In the genomic region with DNA sequence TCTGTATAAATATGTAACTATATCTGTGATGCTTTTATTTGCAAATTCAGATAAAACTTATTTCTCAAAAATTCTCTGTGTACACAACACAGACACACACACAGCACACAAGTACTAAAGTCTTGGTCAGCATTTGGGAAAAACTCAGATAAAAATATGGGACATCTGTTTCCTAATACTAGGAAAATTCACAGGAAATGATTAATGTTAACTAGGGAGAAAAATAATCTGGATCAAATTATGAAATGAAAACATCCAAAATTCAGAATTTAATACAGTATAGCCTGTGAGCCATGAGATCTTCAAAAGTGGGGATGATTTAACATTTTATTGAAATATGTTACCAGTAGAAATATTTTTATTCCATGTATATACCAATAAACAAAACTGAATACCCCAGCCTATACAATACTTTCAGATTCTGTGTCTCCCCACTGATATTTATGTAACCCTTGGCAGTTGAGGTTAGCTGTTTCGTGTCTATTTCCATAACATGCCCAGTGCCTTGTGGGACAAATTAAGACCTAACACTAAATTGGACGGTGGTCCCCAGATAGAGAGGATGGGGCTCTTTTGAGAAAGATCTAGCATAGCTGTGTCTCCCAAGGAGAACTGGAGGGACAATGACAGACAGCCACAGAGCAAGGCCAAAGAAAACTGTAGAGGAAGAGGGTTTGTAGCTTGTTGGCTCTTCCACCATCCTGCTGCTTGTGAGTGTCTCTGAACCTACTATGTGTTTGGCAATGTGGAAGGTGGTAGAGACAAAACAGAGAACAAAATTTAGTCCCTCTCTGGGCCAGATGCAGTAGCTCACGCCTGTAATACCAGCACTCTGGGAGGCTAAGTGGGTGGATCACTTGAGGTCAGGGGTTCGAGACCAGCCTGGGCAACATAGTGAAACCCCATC, we compare ENCODE assay signal across 16 cellular contexts. TPM values are rescaled to one million over a fixed set of nuclear protein-coding genes. Genes with fewer than 3 reads are reported as not detected.
A peak's percentile ranks its signal among the peaks of the same experiment; 100 is the strongest.
DNase-seq lines count a peak whose midpoint lies in the region; ATAC-seq and TF ChIP-seq lines count a peak whose summit lies in the region.
"Had no signal": no experiment of that assay in that cellular context is flagged by ENCODE, and none has a peak within 500 bp of the region (broad histone marks: within the 10 kb centered on the region; RNA-seq: fewer than 3 reads in every experiment).

No MANE protein-coding gene starts in this region.

- no peaks in the 10 kb centered on the region; a peak in 1 of 7 replicates for H3K36me3 Mint-ChIP-seq in H9 (ENCODE audit: insufficient read depth in 1 of 3, low read depth in 3 of 3)
- H3K36me3 Mint-ChIP-seq: CD8-positive, alpha-beta T cell; T-cell had no signal

- H3K23ac ChIP-seq in H9 (ENCODE audit: insufficient read length, low read depth, low read length): no peak overlapping the region

- no peaks in the 10 kb centered on the region for H4K20me1 ChIP-seq in H9 (ENCODE audit: control insufficient read depth, insufficient read depth, insufficient read length)

- H3K23me2 ChIP-seq in H9 (ENCODE audit: insufficient read length, low read depth, low read length, poor library complexity, severe bottlenecking): no peaks in the 10 kb centered on the region

- no peaks in the 10 kb centered on the region for H3K27me3 Mint-ChIP-seq in H9 (ENCODE audit: low read depth)

- H3K9ac ChIP-seq in H9 (ENCODE audit: extremely low read depth, insufficient read length, low read length): no peak overlapping the region

- H2AFZ ChIP-seq in H9 (ENCODE audit: low read length): no peak overlapping the region

- H3K4me2 ChIP-seq in H9 (ENCODE audit: insufficient read depth, insufficient read length, low read length): no peak overlapping the region

- DNase-seq in H9: no peak
- no peak for DNase-seq in brain microvascular endothelial cell
- DNase-seq in left ventricle myocardium inferior: no peak
- no peak for DNase-seq in thyroid gland
- DNase-seq in SKM-1 treated with dmso at 0.1 percent for 144 hours (lab: John Stamatoyannopoulos, UW; ENCODE audit: unreplicated experiment): no peak
- no peak for DNase-seq in NCI-H345 treated with DMSO at 0.1 percent for 48 hours (lab: John Stamatoyannopoulos, UW; ENCODE audit: unreplicated experiment)
- DNase-seq: activated naive CD4-positive, alpha-beta T cell; CD8-positive, alpha-beta T cell; DMS79; midbrain; NCI-H1417 treated with DMSO at 0.1 percent for 48 hours; NCI-H526; stimulated activated CD4-positive, alpha-beta T cell treated with anti-CD3 and anti-CD28 coated beads, Interleukin-4, amount 100 ng/mL, for 4 hours; T-cell had no signal

- peak overlapping the region in 2 of 3 experiments; percentile 7 to 60; a peak in 1 of 7 replicates for H3K27ac Mint-ChIP-seq in H9
- H3K27ac Mint-ChIP-seq: CD8-positive, alpha-beta T cell; T-cell had no signal

- H3K4me1 Mint-ChIP-seq in H9: peaks cover 3% of the 10 kb centered on the region in 2 experiments; a peak in 2 of 4 replicates
- H3K4me1 Mint-ChIP-seq: T-cell had no signal

- H2BK12ac ChIP-seq in H9 (ENCODE audit: insufficient read length, low read depth, low read length): no peak overlapping the region

- H2BK15ac ChIP-seq in H9 (ENCODE audit: low read depth, low read length): no peak overlapping the region

- H4K5ac ChIP-seq in H9 (ENCODE audit: insufficient read length, low read depth, low read length): no peak overlapping the region

- no peak overlapping the region for H2BK20ac ChIP-seq in H9 (ENCODE audit: low read depth, low read length, poor library complexity, severe bottlenecking)

- H3K14ac ChIP-seq in H9 (ENCODE audit: insufficient read depth, low read length): no peak overlapping the region

- intact Hi-C loops in left ventricle myocardium inferior (cut with micrococcal nuclease) (no loop called here), thyroid gland (cut with DNase I) (no loop called here)

- H2BK5ac ChIP-seq in H9 (ENCODE audit: insufficient read length, low read length): no peak overlapping the region

- H3T11ph ChIP-seq in H9 (ENCODE audit: low read length): no peak overlapping the region

- no peaks in the 10 kb centered on the region for H3K9me3 Mint-ChIP-seq in H9
- H3K9me3 Mint-ChIP-seq: CD8-positive, alpha-beta T cell; T-cell had no signal

- H3K4ac ChIP-seq in H9 (ENCODE audit: low read depth, low read length): no peak overlapping the region

- H3K4me1 ChIP-seq in H9 (ENCODE audit: insufficient read depth, low read length) (no peaks in the 10 kb centered on the region), left ventricle myocardium inferior (peaks cover 52% of the 10 kb centered on the region), thyroid gland (peaks cover 21 to 41% of the 10 kb centered on the region in 2 donors)
- H3K4me1 ChIP-seq: prostate gland had no signal

- ATAC-seq in HG03097 (IDR thresholded peaks at IDR 0.05; ENCODE audit: low FRiP score, unreplicated experiment): no peak
- ATAC-seq: CD8-positive, alpha-beta T cell; T-cell had no signal

- H3K4me3 Mint-ChIP-seq in H9: no peak overlapping the region
- H3K4me3 Mint-ChIP-seq: CD8-positive, alpha-beta T cell; T-cell had no signal

- H4K91ac ChIP-seq in H9 (ENCODE audit: insufficient read length, low read depth, low read length): no peak overlapping the region

- H2AK5ac ChIP-seq in H9 (ENCODE audit: insufficient read length, low read length): no peak overlapping the region

- in situ Hi-C loops in brain microvascular endothelial cell (cut with HindIII; ENCODE audit: low pct_ligation_motif_present, low sequenced_read_pairs): no loop called here

- no peak overlapping the region for H3K18ac ChIP-seq in H9 (ENCODE audit: insufficient read length, low read depth, low read length)

- no peak for TF ChIP-seq CTCF in H9 (conservative IDR thresholded peaks at IDR 0.05)
- TF ChIP-seq CTCF in brain microvascular endothelial cell (IDR thresholded peaks at IDR 0.05; ENCODE audit: low read depth, low read length, missing control alignments): no peak
- no peak for TF ChIP-seq CTCF in left ventricle myocardium inferior (IDR thresholded peaks at IDR 0.05; ENCODE audit: borderline replicate concordance)
- no peak for TF ChIP-seq CTCF in thyroid gland (IDR thresholded peaks at IDR 0.05)

- no peaks in the 10 kb centered on the region for H3K27me3 ChIP-seq in H9 (ENCODE audit: insufficient read depth, low read length)
- H3K27me3 ChIP-seq in brain microvascular endothelial cell (replicated peaks): no peaks in the 10 kb centered on the region
- no peaks in the 10 kb centered on the region for H3K27me3 ChIP-seq in left ventricle myocardium inferior (ENCODE audit: low read depth)
- no peaks in the 10 kb centered on the region for H3K27me3 ChIP-seq in thyroid gland

- no CpG with 5 or more reads among the region's 4 CpGs for WGBS in H9 (ENCODE audit: extremely low coverage, insufficient read length, low lambda C conversion rate)
- WGBS in thyroid gland, 2 donors: 83 to 85% methylated on average over 4 of the region's 4 CpGs

- no peak overlapping the region for H3K27ac ChIP-seq in H9 (ENCODE audit: insufficient read length, low read depth, low read length)
- peak overlapping the region; percentile 43 for H3K27ac ChIP-seq in brain microvascular endothelial cell
- H3K27ac ChIP-seq in left ventricle myocardium inferior (replicated peaks): peak overlapping the region; percentile 39
- H3K27ac ChIP-seq in thyroid gland: peak overlapping the region; percentile 10 to 31 (median 19)
- H3K27ac ChIP-seq: prostate gland had no signal

- no peak overlapping the region for H3K56ac ChIP-seq in H9 (ENCODE audit: insufficient read length, low read depth, low read length)

- H3K4me3 ChIP-seq in brain microvascular endothelial cell (ENCODE audit: low read depth, low read length) (no peak overlapping the region), left ventricle myocardium inferior (no peak overlapping the region), thyroid gland (replicated peaks in 1 of 3) (no peak overlapping the region)
- H3K4me3 ChIP-seq: prostate gland had no signal

- no peaks in the 10 kb centered on the region for H3K79me2 ChIP-seq in H9 (ENCODE audit: insufficient read depth, low read length)

- H3K36me3 ChIP-seq in brain microvascular endothelial cell (replicated peaks) (no peaks in the 10 kb centered on the region), left ventricle myocardium inferior (no peaks in the 10 kb centered on the region), thyroid gland (no peaks in the 10 kb centered on the region)
- H3K36me3 ChIP-seq: prostate gland had no signal

- TF ChIP-seq POLR2A in thyroid gland (IDR thresholded peaks at IDR 0.05): no peak

- no peaks in the 10 kb centered on the region for H3K9me3 ChIP-seq in H9 (ENCODE audit: control insufficient read depth, low read depth, low read length)
- no peaks in the 10 kb centered on the region for H3K9me3 ChIP-seq in left ventricle myocardium inferior (replicated peaks)
- no peaks in the 10 kb centered on the region for H3K9me3 ChIP-seq in thyroid gland
- H3K9me3 ChIP-seq: prostate gland had no signal

- H3K79me1 ChIP-seq in H9 (ENCODE audit: insufficient read depth, low read depth, low read length, poor library complexity, severe bottlenecking): no peaks in the 10 kb centered on the region

- H2BK120ac ChIP-seq in H9 (ENCODE audit: low read depth, low read length, poor library complexity, severe bottlenecking): no peak overlapping the region

- H4K8ac ChIP-seq in H9 (replicated peaks; ENCODE audit: insufficient read length, low read depth, low read length): no peak overlapping the region

RNA-seq across cellular contexts. Expression of a gene that starts 47.2 kb away (rescaled TPM):
- total RNA-seq in H9 (2021) (14.3 and 14.6 TPM in 2 replicates), left ventricle myocardium inferior (35.1 TPM), thyroid gland (100 to 1,000 TPM; 100 to 155 (median 127) TPM)
- total RNA-seq: CD8-positive, alpha-beta T cell had no signal
